In genomic region chr6:1798303-1798964, GRCh38 we compare ENCODE assay signal across 1 cellular context.
TF ChIP-seq lines count a peak whose summit lies in the region.

No MANE protein-coding gene starts in this region.

TF ChIP-seq in IMR-90, 13 proteins besides CTCF, POLR2A, EP300 and RAD21 (continued from another document):
- TF ChIP-seq ELK1 (IDR thresholded peaks at IDR 0.05; ENCODE audit: borderline replicate concordance, low read depth, low read length) (no peak), MAFK (IDR thresholded peaks at IDR 0.05; ENCODE audit: low read depth, low read length) (no peak), BHLHE40 (IDR thresholded peaks at IDR 0.05; ENCODE audit: low read depth, low read length) (no peak), RFX5 (IDR thresholded peaks at IDR 0.05; ENCODE audit: low read depth, low read length) (no peak), RCOR1 (IDR thresholded peaks at IDR 0.05; ENCODE audit: insufficient replicate concordance, low read length) (no peak), CEBPB (IDR thresholded peaks at IDR 0.05; ENCODE audit: low read depth, low read length) (no peak), MAZ (IDR thresholded peaks at IDR 0.05; ENCODE audit: borderline replicate concordance, low read depth, low read length) (no peak), MXI1 (IDR thresholded peaks at IDR 0.05; ENCODE audit: borderline replicate concordance, low read depth, low read length) (no peak), CHD1 (IDR thresholded peaks at IDR 0.05; ENCODE audit: low read depth, low read length) (no peak), SMC3 (IDR thresholded peaks at IDR 0.05; ENCODE audit: low read depth, low read length) (no peak), NFE2L2 (IDR thresholded peaks at IDR 0.05; ENCODE audit: low read depth, low read length) (no peak)
